In the genomic region with DNA sequence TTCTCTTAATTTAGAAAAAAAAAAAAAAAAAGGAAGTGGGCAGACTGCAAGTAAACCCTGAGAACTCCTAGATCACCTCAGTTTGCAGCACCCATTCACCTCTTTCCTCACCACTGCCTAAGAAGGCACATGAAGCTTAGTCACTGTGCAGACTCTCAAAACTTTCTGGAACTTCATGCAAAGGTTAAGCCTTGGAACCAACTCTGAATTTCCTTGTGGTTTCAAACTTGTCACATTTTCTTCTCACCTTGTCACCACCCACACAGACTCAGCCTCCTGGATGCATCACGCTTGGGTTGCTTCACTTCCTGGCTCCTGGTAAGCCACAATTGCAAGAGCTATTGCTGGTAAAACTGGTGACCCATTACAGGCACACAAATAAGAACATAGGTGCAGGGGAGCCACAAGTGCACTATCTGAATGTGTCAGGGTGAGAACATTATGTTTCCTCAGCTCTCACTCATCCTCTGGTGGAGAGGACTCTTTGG, we compare ENCODE assay signal across 8 cellular contexts. TPM values are rescaled to one million over a fixed set of nuclear protein-coding genes. Genes with fewer than 3 reads are reported as not detected.
DNase-seq lines count a peak whose midpoint lies in the region; ATAC-seq and TF ChIP-seq lines count a peak whose summit lies in the region.

No MANE protein-coding gene starts in this region.

- H3K4me1 Mint-ChIP-seq in endothelial cell (ENCODE audit: unreplicated experiment), result peaks cover 9% of the 10 kb centered on the region

- DNase-seq in A172 (ENCODE audit: low spot score) (peak; percentile 50), T-helper 22 cell (ENCODE audit: low read depth) (peak; percentile 73), cardiac fibroblast (ENCODE audit: low read depth in 2 of 2) (peak; percentile 85 to 88), iPS-NIHi7 (ENCODE audit: extremely low spot score) (no peak), endothelial cell (ENCODE audit: low spot score) (no peak)
- DNase-seq in stimulated activated CD4-positive, alpha-beta T cell treated with anti-CD3 and anti-CD28 coated beads, Interleukin-1b, Interleukin-23, amount 100 ng/mL, for 1 hour (ENCODE audit: low read depth in 2 of 2), result peak; percentile 39 to 50

- no peaks in the 10 kb centered on the region for H3K9me3 Mint-ChIP-seq in endothelial cell (ENCODE audit: unreplicated experiment)

- no peaks in the 10 kb centered on the region for H3K27me3 Mint-ChIP-seq in endothelial cell (ENCODE audit: unreplicated experiment)

- no peak overlapping the region for H3K27ac Mint-ChIP-seq in endothelial cell (ENCODE audit: unreplicated experiment)

- H3K36me3 Mint-ChIP-seq in endothelial cell (ENCODE audit: low read depth, unreplicated experiment), result no peaks in the 10 kb centered on the region

- TF ChIP-seq CTCF in cardiac fibroblast (IDR thresholded peaks at IDR 0.05; ENCODE audit: low read depth, low read length) (no peak), endothelial cell (IDR thresholded peaks at IDR 0.05; ENCODE audit: unreplicated experiment) (no peak)

- H3K4me3 Mint-ChIP-seq in endothelial cell (ENCODE audit: unreplicated experiment), result no peak overlapping the region

- peak; percentile 77 for ATAC-seq in GM19324 (IDR thresholded peaks at IDR 0.05; ENCODE audit: low FRiP score, unreplicated experiment)
- peak; percentile 77 for ATAC-seq in HG03354 (IDR thresholded peaks at IDR 0.05; ENCODE audit: poor library complexity, severe bottlenecking, unreplicated experiment)

- H3K4me3 ChIP-seq in cardiac fibroblast (replicated peaks in 1 of 2; ENCODE audit: low read depth in 2 of 2, low read length in 2 of 2), result no peak overlapping the region

RNA-seq across cellular contexts. Expression of a gene that starts 15.0 kb away (rescaled TPM):
- 53.0 and 100 TPM in 2 replicates for total RNA-seq in A172 (2014; rRNA removed; shearing (Covaris generic))
- total RNA-seq in endothelial cell (ENCODE audit: unreplicated experiment), result 119 TPM

RNA-seq across cellular contexts. Expression of a gene that starts 29.9 kb away (rescaled TPM):
- not detected in 2 replicates for total RNA-seq in A172 (2014; rRNA removed; shearing (Covaris generic))
- total RNA-seq in endothelial cell (ENCODE audit: unreplicated experiment), result not detected

Comparison
In these comparisons a context has a peak if more than half of its experiments do, and no peak if none do; other contexts are left out.
1. DNase-seq: peak in A172 (single experiment), T-helper 22 cell (single experiment), cardiac fibroblast (2 of 2) and stimulated activated CD4-positive, alpha-beta T cell treated with anti-CD3 and anti-CD28 coated beads, Interleukin-1b, Interleukin-23, amount 100 ng/mL, for 1 hour (2 of 2); none in iPS-NIHi7 (single experiment) and endothelial cell (single experiment).